Comparison of ENCODE assay signal across 9 cellular contexts in genomic region chr2:222722327-222722946, GRCh38. TPM values are rescaled to one million over a fixed set of nuclear protein-coding genes. Genes with fewer than 3 reads are reported as not detected.
A peak's percentile ranks its signal among the peaks of the same experiment; 100 is the strongest.
DNase-seq lines count a peak whose midpoint lies in the region; ATAC-seq and TF ChIP-seq lines count a peak whose summit lies in the region.
"Had no signal": no experiment of that assay in that cellular context is flagged by ENCODE, and none has a peak within 500 bp of the region (broad histone marks: within the 10 kb centered on the region; RNA-seq: fewer than 3 reads in every experiment).

No MANE protein-coding gene starts in this region.

- no peaks in the 10 kb centered on the region for H3K27me3 ChIP-seq in mammary epithelial cell (ENCODE audit: insufficient read depth, low read length)
- H3K27me3 ChIP-seq: breast epithelium had no signal

- BruUV-seq in mammary epithelial cell (replicated peaks; lab: Mats Ljungman, UMichigan): no TSS peak

- H3K27me3 Mint-ChIP-seq in stimulated activated naive B cell treated with anti-CD40 and anti-IgM and Interleukin-4, amounts not matched to agents 10 μg/mL and 1 μg/mL and 100 μg/mL, for 72 hours: no peaks in the 10 kb centered on the region

- DNase-seq in RPMI7951 (ENCODE audit: low read depth): peak; percentile 97
- DNase-seq in stimulated activated naive B cell treated with anti-CD40 and anti-IgM and Interleukin-4, amounts not matched to agents 10 μg/mL and 1 μg/mL and 100 μg/mL, for 72 hours: no peak
- DNase-seq in mammary epithelial cell: no peak
- no peak for DNase-seq in NK-92 (lab: John Stamatoyannopoulos, UW; ENCODE audit: unreplicated experiment)
- no peak for DNase-seq in NCI-H446 (lab: John Stamatoyannopoulos, UW)
- DNase-seq: T-helper 1 cell had no signal

- H3K79me2 ChIP-seq in mammary epithelial cell (ENCODE audit: insufficient read depth, low read length): no peaks in the 10 kb centered on the region

- no peak overlapping the region for H3K27ac Mint-ChIP-seq in stimulated activated naive B cell treated with anti-CD40 and anti-IgM and Interleukin-4, amounts not matched to agents 10 μg/mL and 1 μg/mL and 100 μg/mL, for 72 hours

- in situ Hi-C loops in mammary epithelial cell (cut with MboI; ENCODE audit: low sequenced_read_pairs in 2 of 2): no loop called here

- dilution Hi-C loops in mammary epithelial cell (cut with HindIII; ENCODE audit: low sequenced_read_pairs): no loop called here

- peaks cover 6 to 12% of the 10 kb centered on the region in 2 donors for H3K9me3 Mint-ChIP-seq in stimulated activated naive B cell treated with anti-CD40 and anti-IgM and Interleukin-4, amounts not matched to agents 10 μg/mL and 1 μg/mL and 100 μg/mL, for 72 hours

- no peak overlapping the region for H3K4me3 ChIP-seq in mammary epithelial cell (replicated peaks in 1 of 3; ENCODE audit: insufficient read depth in 1 of 3, low read depth in 2 of 3, low read length in 3 of 3)
- H3K4me3 ChIP-seq: breast epithelium had no signal

- H3K4me2 ChIP-seq in mammary epithelial cell (ENCODE audit: insufficient read depth, low read depth, low read length): no peak overlapping the region

- intact Hi-C loops in mammary epithelial cell (cut with micrococcal nuclease): no loop called here

- no peaks in the 10 kb centered on the region for H3K4me1 ChIP-seq in mammary epithelial cell (ENCODE audit: insufficient read depth, low read length)
- H3K4me1 ChIP-seq: breast epithelium had no signal

- H3K4me1 Mint-ChIP-seq in stimulated activated naive B cell treated with anti-CD40 and anti-IgM and Interleukin-4, amounts not matched to agents 10 μg/mL and 1 μg/mL and 100 μg/mL, for 72 hours: peaks cover 0 to 13% of the 10 kb centered on the region in 2 donors

- 42% methylated on average over 2 of the region's 2 CpGs for WGBS in mammary epithelial cell (ENCODE audit: low coverage, missing lambda C conversion rate)

- no peaks in the 10 kb centered on the region for H3K36me3 ChIP-seq in mammary epithelial cell (ENCODE audit: insufficient read depth, low read length)
- H3K36me3 ChIP-seq: breast epithelium had no signal

- no peak overlapping the region for H3K27ac ChIP-seq in mammary epithelial cell (ENCODE audit: insufficient read depth, low read depth, low read length)

- no peak for TF ChIP-seq CTCF in mammary epithelial cell (conservative IDR thresholded peaks at IDR 0.05 in 1 of 2, IDR thresholded peaks at IDR 0.05 in 1 of 2; ENCODE audit: extremely low read depth in 1 of 2, insufficient read depth in 1 of 2, low read depth in 1 of 2, low read length in 2 of 2)

- H3K36me3 Mint-ChIP-seq in stimulated activated naive B cell treated with anti-CD40 and anti-IgM and Interleukin-4, amounts not matched to agents 10 μg/mL and 1 μg/mL and 100 μg/mL, for 72 hours: peaks cover 0 to 2% of the 10 kb centered on the region in 2 donors

- H3K9ac ChIP-seq in mammary epithelial cell (ENCODE audit: insufficient read depth, low read length): no peak overlapping the region

- H4K20me1 ChIP-seq in mammary epithelial cell (ENCODE audit: insufficient read depth, low read length): no peaks in the 10 kb centered on the region

- H2AFZ ChIP-seq in mammary epithelial cell (ENCODE audit: low read depth, low read length): no peak overlapping the region

- CTCF ChIA-PET in mammary epithelial cell (lab: Charles Lee; ENCODE audit: low non-redundant PET): no interaction called here

- peak; percentile 99 for ATAC-seq in GM19043 (IDR thresholded peaks at IDR 0.05; ENCODE audit: low read depth, unreplicated experiment)
- ATAC-seq in HG02840 (IDR thresholded peaks at IDR 0.05; ENCODE audit: low FRiP score, unreplicated experiment): peak; percentile 92
- ATAC-seq in stimulated activated naive B cell treated with anti-CD40 and anti-IgM and Interleukin-4, amounts not matched to agents 10 μg/mL and 1 μg/mL and 100 μg/mL, for 72 hours (replicated peaks): peak; percentile 80 to 88

- no peak overlapping the region for H3K4me3 Mint-ChIP-seq in stimulated activated naive B cell treated with anti-CD40 and anti-IgM and Interleukin-4, amounts not matched to agents 10 μg/mL and 1 μg/mL and 100 μg/mL, for 72 hours

- no peaks in the 10 kb centered on the region for H3K9me3 ChIP-seq in mammary epithelial cell (replicated peaks; ENCODE audit: insufficient read depth, low read length)
- H3K9me3 ChIP-seq: breast epithelium had no signal

RNA-seq across cellular contexts. Expression of gene MOGAT1, which starts 51.0 kb away (rescaled TPM):
- total RNA-seq in RPMI7951 (2014; rRNA removed; shearing (Covaris generic)): 0.24 and 0.29 TPM in 2 replicates
- not detected for total RNA-seq in mammary epithelial cell
- not detected for polyA plus RNA-seq in mammary epithelial cell
- polyA minus RNA-seq in mammary epithelial cell: not detected
